8 cellular contexts compared by ENCODE assay signal in the genomic region with DNA sequence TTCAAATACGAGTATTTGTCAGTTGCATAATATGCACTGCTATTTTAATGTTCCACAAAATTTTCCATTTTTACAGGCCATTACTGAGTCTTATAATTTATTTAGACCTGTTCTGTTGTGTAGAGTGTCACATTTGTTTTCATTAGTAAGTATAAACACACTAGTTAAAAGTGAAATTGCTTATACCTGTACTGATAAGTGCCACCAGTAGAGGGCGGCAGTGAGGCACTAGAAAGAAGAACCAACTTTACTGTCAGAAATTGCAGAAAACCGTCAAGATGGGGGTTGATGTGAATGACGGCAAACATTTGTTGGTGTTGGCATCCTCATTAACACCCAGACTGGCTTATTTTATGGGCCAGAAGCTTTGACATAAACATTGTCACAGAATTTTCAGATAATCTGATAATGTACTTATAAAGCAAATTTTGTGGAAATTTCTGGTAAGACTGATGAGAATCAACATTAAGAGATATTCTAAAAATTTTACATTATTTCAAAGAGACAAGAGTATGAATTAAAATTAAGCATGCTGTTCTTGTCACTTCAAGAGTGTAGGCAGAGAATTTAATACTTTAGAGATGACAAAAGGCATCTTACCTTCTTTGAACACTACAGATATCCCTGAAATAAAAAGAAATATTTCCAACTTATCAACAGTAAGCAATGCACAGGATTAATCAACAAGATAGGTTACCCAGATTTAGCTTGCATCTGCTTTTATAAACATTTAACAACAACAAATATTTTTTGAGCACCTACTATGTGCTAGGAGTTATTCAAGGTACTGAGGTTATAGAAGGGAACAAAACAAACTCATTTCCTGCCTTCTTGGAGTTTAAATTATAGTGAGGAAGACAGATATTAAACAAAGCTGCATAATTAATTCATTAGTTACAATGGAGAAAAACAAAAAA.
A peak's percentile ranks its signal among the peaks of the same experiment; 100 is the strongest.
DNase-seq lines count a peak whose midpoint lies in the region; ATAC-seq and TF ChIP-seq lines count a peak whose summit lies in the region.

No MANE protein-coding gene starts in this region.

- H3K36me3 ChIP-seq in MM.1S (replicated peaks; ENCODE audit: insufficient read depth, low read length) (no peaks in the 10 kb centered on the region), iPS DF 6.9 (ENCODE audit: control insufficient read depth, insufficient read depth, low read length) (no peaks in the 10 kb centered on the region)

- no peaks in the 10 kb centered on the region for H3F3A ChIP-seq in MM.1S (ENCODE audit: insufficient read depth, low read length)

- no CpG with 5 or more reads among the region's 4 CpGs for whole genome bisulfite sequencing in iPS DF 6.9 (ENCODE audit: insufficient coverage, insufficient read length)

- peak; percentile 73 for TF ChIP-seq CTCF in GM12864 (IDR thresholded peaks at IDR 0.05; ENCODE audit: low read depth, low read length, missing control alignments)
- TF ChIP-seq CTCF in MM.1S (IDR thresholded peaks at IDR 0.05; ENCODE audit: low read length), result peak; percentile 93
- peak; percentile 89 for TF ChIP-seq CTCF in astrocyte of the cerebellum (IDR thresholded peaks at IDR 0.05; ENCODE audit: low read depth, low read length, missing control alignments)

- no peaks in the 10 kb centered on the region for H3K9me2 ChIP-seq in MM.1S (replicated peaks; ENCODE audit: insufficient read depth, low read length)

- H3K9me3 ChIP-seq in MM.1S (replicated peaks; ENCODE audit: insufficient read depth, low read length), result no peaks in the 10 kb centered on the region
- no peaks in the 10 kb centered on the region for H3K9me3 ChIP-seq in iPS DF 6.9 (ENCODE audit: control insufficient read depth, insufficient read depth, low read length)

- H3K4me1 ChIP-seq in MM.1S (ENCODE audit: low read length) (peaks cover 3% of the 10 kb centered on the region; the same call in 1 of the 2 replicates), iPS DF 6.9 (ENCODE audit: control insufficient read depth, insufficient read depth, low read length) (no peaks in the 10 kb centered on the region)

- H3K27me3 ChIP-seq in MM.1S (replicated peaks; ENCODE audit: insufficient read depth, low read length) (no peaks in the 10 kb centered on the region), iPS DF 6.9 (ENCODE audit: control insufficient read depth, insufficient read depth, low read length) (no peaks in the 10 kb centered on the region)

- H3K9ac ChIP-seq in MM.1S (ENCODE audit: low read length), result no peak overlapping the region

- no peak overlapping the region; the same call in 1 of the 2 replicates for H2AFZ ChIP-seq in MM.1S (ENCODE audit: low read length)

- ATAC-seq in GM21367 (IDR thresholded peaks at IDR 0.05; ENCODE audit: unreplicated experiment) (no peak), HG02588 (IDR thresholded peaks at IDR 0.05; ENCODE audit: unreplicated experiment) (no peak)

- H3K4me3 ChIP-seq in GM12864 (ENCODE audit: low read depth, low read length) (no peak overlapping the region), MM.1S (ENCODE audit: low read length) (no peak overlapping the region), astrocyte of the cerebellum (ENCODE audit: low read depth, low read length) (no peak overlapping the region), iPS DF 6.9 (ENCODE audit: low read length) (no peak overlapping the region)

- no peak for DNase-seq in GM12864 (ENCODE audit: low read depth)
- DNase-seq in MM.1S, result peak; percentile 83
- peak; percentile 34 for DNase-seq in T-helper 22 cell (ENCODE audit: low read depth)
- DNase-seq in astrocyte of the cerebellum (ENCODE audit: low read depth), result peak; percentile 36
- DNase-seq in iPS DF 6.9 (ENCODE audit: low read depth, low spot score), result peak; percentile 31
- DNase-seq in stimulated activated CD4-positive, alpha-beta T cell treated with anti-CD3 and anti-CD28 coated beads, Interleukin-12 subunit alpha, Interleukin-12 subunit beta, amount 100 ng/mL, for 4 hours, result peak; percentile 74

- in situ Hi-C loops in astrocyte of the cerebellum (cut with HindIII; ENCODE audit: low sequenced_read_pairs), result no loop called here

- no peaks in the 10 kb centered on the region for H4K20me1 ChIP-seq in MM.1S (ENCODE audit: insufficient read depth, low read length)

- H3K79me2 ChIP-seq in MM.1S (ENCODE audit: low read length), result no peaks in the 10 kb centered on the region

- peak overlapping the region; percentile 47; the same call in 1 of the 2 replicates for H3K4me2 ChIP-seq in MM.1S (ENCODE audit: low read depth, low read length)

- H3K27ac ChIP-seq in MM.1S (ENCODE audit: low read length), result no peak overlapping the region
- H3K27ac ChIP-seq in iPS DF 6.9 (ENCODE audit: low read length), result no peak overlapping the region
